16 cellular contexts compared by ENCODE assay signal in genomic region chr12:30965613-30965985, GRCh38. TPM values are rescaled to one million over a fixed set of nuclear protein-coding genes. Genes with fewer than 3 reads are reported as not detected.
DNase-seq lines count a peak whose midpoint lies in the region; ATAC-seq and TF ChIP-seq lines count a peak whose summit lies in the region.
"Had no signal": no experiment of that assay in that cellular context is flagged by ENCODE, and none has a peak within 500 bp of the region (broad histone marks: within the 10 kb centered on the region; RNA-seq: fewer than 3 reads in every experiment).

No MANE protein-coding gene starts in this region.

- in situ Hi-C loops in astrocyte of the spinal cord (cut with HindIII; ENCODE audit: low sequenced_read_pairs) = no loop called here

- H3K4me3 ChIP-seq in AG04450 (ENCODE audit: low read depth, low read length) (no peak overlapping the region), astrocyte of the spinal cord (ENCODE audit: low read depth, low read length) (no peak overlapping the region)
- H3K4me3 ChIP-seq: dorsolateral prefrontal cortex, heart left ventricle, transverse colon had no signal

- peaks cover 14% of the 10 kb centered on the region for H3K27me3 ChIP-seq in AG04450 (ENCODE audit: control insufficient read depth, insufficient read depth, low read length)
- H3K27me3 ChIP-seq: dorsolateral prefrontal cortex, heart left ventricle, transverse colon had no signal

- ATAC-seq in left colon (peak; percentile 45), GM18520 (IDR thresholded peaks at IDR 0.05; ENCODE audit: unreplicated experiment) (no peak)
- no peak for ATAC-seq in naive thymus-derived CD8-positive, alpha-beta T cell
- ATAC-seq: CD8-positive, alpha-beta T cell; heart left ventricle had no signal

- POLR2A ChIA-PET in AG04450 (lab: Yijun Ruan, JAX) = no interaction called here
- POLR2A ChIA-PET in naive thymus-derived CD8-positive, alpha-beta T cell (lab: Charles Lee) = no interaction called here

- no peak overlapping the region for H3K27ac Mint-ChIP-seq in activated naive CD4-positive, alpha-beta T cell treated with anti-CD3 and anti-CD28 coated beads for 36 hours
- H3K27ac Mint-ChIP-seq in naive thymus-derived CD8-positive, alpha-beta T cell = no peak overlapping the region
- no peak overlapping the region for H3K27ac Mint-ChIP-seq in activated T-helper 1 cell treated with anti-CD3 and anti-CD28 coated beads, Interleukin-12 subunit alpha, Interleukin-12 subunit beta, Interleukin-2, Interleukin-4 antibody, amounts not matched to agents 30 ng/mL and 10 ng/mL and 1 ng/mL, durations not matched to agents 14 hours and 24 hours and 36 hours
- H3K27ac Mint-ChIP-seq: activated CD4-positive, alpha-beta memory T cell treated with anti-CD3 and anti-CD28 coated beads for 36 hours; activated naive CD4-positive, alpha-beta T cell treated with anti-CD3 and anti-CD28 coated beads, Interleukin-2, amount 50 U/mL, for 24 hours; CD8-positive, alpha-beta T cell had no signal

- H3K4me3 Mint-ChIP-seq in activated naive CD4-positive, alpha-beta T cell treated with anti-CD3 and anti-CD28 coated beads for 36 hours = no peak overlapping the region
- no peak overlapping the region for H3K4me3 Mint-ChIP-seq in naive thymus-derived CD8-positive, alpha-beta T cell
- H3K4me3 Mint-ChIP-seq in activated T-helper 1 cell treated with anti-CD3 and anti-CD28 coated beads, Interleukin-12 subunit alpha, Interleukin-12 subunit beta, Interleukin-2, Interleukin-4 antibody, amounts not matched to agents 30 ng/mL and 10 ng/mL and 1 ng/mL, durations not matched to agents 14 hours and 24 hours and 36 hours = no peak overlapping the region
- H3K4me3 Mint-ChIP-seq: activated CD4-positive, alpha-beta memory T cell treated with anti-CD3 and anti-CD28 coated beads for 36 hours; activated naive CD4-positive, alpha-beta T cell treated with anti-CD3 and anti-CD28 coated beads, Interleukin-2, amount 50 U/mL, for 24 hours; CD8-positive, alpha-beta T cell had no signal

- peaks cover 9% of the 10 kb centered on the region for H3K27me3 Mint-ChIP-seq in activated naive CD4-positive, alpha-beta T cell treated with anti-CD3 and anti-CD28 coated beads for 36 hours (ENCODE audit: low read depth)
- H3K27me3 Mint-ChIP-seq in naive thymus-derived CD8-positive, alpha-beta T cell = peaks cover 0 to 19% (median 6%) of the 10 kb centered on the region in 5 donors
- H3K27me3 Mint-ChIP-seq in activated T-helper 1 cell treated with anti-CD3 and anti-CD28 coated beads, Interleukin-12 subunit alpha, Interleukin-12 subunit beta, Interleukin-2, Interleukin-4 antibody, amounts not matched to agents 30 ng/mL and 10 ng/mL and 1 ng/mL, durations not matched to agents 14 hours and 24 hours and 36 hours (ENCODE audit: insufficient read depth) = peaks cover 2% of the 10 kb centered on the region
- H3K27me3 Mint-ChIP-seq: activated naive CD4-positive, alpha-beta T cell treated with anti-CD3 and anti-CD28 coated beads, Interleukin-2, amount 50 U/mL, for 24 hours had no signal

- CTCF ChIA-PET in AG04450 (lab: Charles Lee) = no interaction called here
- CTCF ChIA-PET in activated naive CD4-positive, alpha-beta T cell treated with anti-CD3 and anti-CD28 coated beads for 36 hours (lab: Charles Lee) = no interaction called here

- DNase-seq in AG04450 (ENCODE audit: low read depth, low spot score) (no peak), HuH-7 (ENCODE audit: low spot score) (peak; percentile 63), astrocyte of the spinal cord (ENCODE audit: low read depth, low spot score) (no peak), left colon (no peak)
- no peak for DNase-seq in activated naive CD4-positive, alpha-beta T cell treated with anti-CD3 and anti-CD28 coated beads for 36 hours
- no peak for DNase-seq in naive thymus-derived CD8-positive, alpha-beta T cell
- DNase-seq in activated T-helper 1 cell treated with anti-CD3 and anti-CD28 coated beads, Interleukin-12 subunit alpha, Interleukin-12 subunit beta, Interleukin-2, Interleukin-4 antibody, amounts not matched to agents 30 ng/mL and 10 ng/mL and 1 ng/mL, durations not matched to agents 14 hours and 24 hours and 36 hours (ENCODE audit: low spot score) = no peak
- DNase-seq: activated CD4-positive, alpha-beta memory T cell treated with anti-CD3 and anti-CD28 coated beads for 36 hours; CD8-positive, alpha-beta T cell; NCI-H526 treated with DMSO at 0.1 percent for 48 hours; SW 1271; transverse colon had no signal

- H3K9me3 Mint-ChIP-seq in activated naive CD4-positive, alpha-beta T cell treated with anti-CD3 and anti-CD28 coated beads for 36 hours = no peaks in the 10 kb centered on the region
- H3K9me3 Mint-ChIP-seq in naive thymus-derived CD8-positive, alpha-beta T cell = no peaks in the 10 kb centered on the region
- H3K9me3 Mint-ChIP-seq in activated T-helper 1 cell treated with anti-CD3 and anti-CD28 coated beads, Interleukin-12 subunit alpha, Interleukin-12 subunit beta, Interleukin-2, Interleukin-4 antibody, amounts not matched to agents 30 ng/mL and 10 ng/mL and 1 ng/mL, durations not matched to agents 14 hours and 24 hours and 36 hours = no peaks in the 10 kb centered on the region
- H3K9me3 Mint-ChIP-seq: activated CD4-positive, alpha-beta memory T cell treated with anti-CD3 and anti-CD28 coated beads for 36 hours; activated naive CD4-positive, alpha-beta T cell treated with anti-CD3 and anti-CD28 coated beads, Interleukin-2, amount 50 U/mL, for 24 hours; CD8-positive, alpha-beta T cell had no signal

- peak; percentile 21 for TF ChIP-seq CTCF in AG04450 (IDR thresholded peaks at IDR 0.05; ENCODE audit: low read depth, low read length)
- TF ChIP-seq CTCF in astrocyte of the spinal cord (IDR thresholded peaks at IDR 0.05; ENCODE audit: low read depth, low read length) = peak; percentile 23

- no peaks in the 10 kb centered on the region; the same call in 1 of the 2 replicates for H3K9me3 ChIP-seq in AG04450 (ENCODE audit: control insufficient read depth, insufficient read depth, low read length)
- H3K9me3 ChIP-seq: heart left ventricle, transverse colon had no signal

- no peak overlapping the region for H3K27ac ChIP-seq in AG04450 (ENCODE audit: low read depth, low read length)
- H3K27ac ChIP-seq: heart left ventricle, transverse colon had no signal

- intact Hi-C loops in left colon (cut with DNase I, micrococcal nuclease) = no loop called here
- intact Hi-C loops in activated naive CD4-positive, alpha-beta T cell treated with anti-CD3 and anti-CD28 coated beads for 36 hours (cut with micrococcal nuclease) = no loop called here
- intact Hi-C loops in activated T-helper 1 cell treated with anti-CD3 and anti-CD28 coated beads, Interleukin-12 subunit alpha, Interleukin-12 subunit beta, Interleukin-2, Interleukin-4 antibody, amounts not matched to agents 30 ng/mL and 10 ng/mL and 1 ng/mL, durations not matched to agents 14 hours and 24 hours and 36 hours (cut with micrococcal nuclease) = no loop called here

- no peaks in the 10 kb centered on the region for H3K4me1 Mint-ChIP-seq in activated naive CD4-positive, alpha-beta T cell treated with anti-CD3 and anti-CD28 coated beads for 36 hours (ENCODE audit: low read depth)
- no peaks in the 10 kb centered on the region for H3K4me1 Mint-ChIP-seq in naive thymus-derived CD8-positive, alpha-beta T cell
- H3K4me1 Mint-ChIP-seq in activated T-helper 1 cell treated with anti-CD3 and anti-CD28 coated beads, Interleukin-12 subunit alpha, Interleukin-12 subunit beta, Interleukin-2, Interleukin-4 antibody, amounts not matched to agents 30 ng/mL and 10 ng/mL and 1 ng/mL, durations not matched to agents 14 hours and 24 hours and 36 hours (ENCODE audit: low read depth) = no peaks in the 10 kb centered on the region
- H3K4me1 Mint-ChIP-seq: activated naive CD4-positive, alpha-beta T cell treated with anti-CD3 and anti-CD28 coated beads, Interleukin-2, amount 50 U/mL, for 24 hours had no signal

- no peaks in the 10 kb centered on the region for H3K36me3 Mint-ChIP-seq in activated naive CD4-positive, alpha-beta T cell treated with anti-CD3 and anti-CD28 coated beads for 36 hours (ENCODE audit: low read depth)
- H3K36me3 Mint-ChIP-seq in naive thymus-derived CD8-positive, alpha-beta T cell = no peaks in the 10 kb centered on the region
- no peaks in the 10 kb centered on the region for H3K36me3 Mint-ChIP-seq in activated T-helper 1 cell treated with anti-CD3 and anti-CD28 coated beads, Interleukin-12 subunit alpha, Interleukin-12 subunit beta, Interleukin-2, Interleukin-4 antibody, amounts not matched to agents 30 ng/mL and 10 ng/mL and 1 ng/mL, durations not matched to agents 14 hours and 24 hours and 36 hours (ENCODE audit: low read depth)
- H3K36me3 Mint-ChIP-seq: activated CD4-positive, alpha-beta memory T cell treated with anti-CD3 and anti-CD28 coated beads for 36 hours; activated naive CD4-positive, alpha-beta T cell treated with anti-CD3 and anti-CD28 coated beads, Interleukin-2, amount 50 U/mL, for 24 hours; CD8-positive, alpha-beta T cell had no signal

RNA-seq across cellular contexts. Expression of gene TSPAN11, which starts 39.1 kb away (rescaled TPM):
- polyA plus RNA-seq in AG04450 (2011; rRNA removed) = 0.37 and 0.78 TPM in 2 replicates
- polyA minus RNA-seq in AG04450 (2011; rRNA and poly(A)+ RNA removed) = 0.70 and 1.1 TPM in 2 replicates
- 1 to 10 TPM; 2.7 to 4.6 TPM for total RNA-seq in left colon
- not detected for total RNA-seq in activated naive CD4-positive, alpha-beta T cell treated with anti-CD3 and anti-CD28 coated beads for 36 hours
- total RNA-seq in naive thymus-derived CD8-positive, alpha-beta T cell = not detected
- polyA plus RNA-seq in naive thymus-derived CD8-positive, alpha-beta T cell = not detected
- not detected in 2 replicates for total RNA-seq in activated T-helper 1 cell treated with anti-CD3 and anti-CD28 coated beads, Interleukin-12 subunit alpha, Interleukin-12 subunit beta, Interleukin-2, Interleukin-4 antibody, amounts not matched to agents 30 ng/mL and 10 ng/mL and 1 ng/mL, durations not matched to agents 14 hours and 24 hours and 36 hours
- total RNA-seq: activated CD4-positive, alpha-beta memory T cell treated with anti-CD3 and anti-CD28 coated beads for 36 hours; CD8-positive, alpha-beta T cell had no signal
